14 cellular contexts compared by ENCODE assay signal in the genomic region with DNA sequence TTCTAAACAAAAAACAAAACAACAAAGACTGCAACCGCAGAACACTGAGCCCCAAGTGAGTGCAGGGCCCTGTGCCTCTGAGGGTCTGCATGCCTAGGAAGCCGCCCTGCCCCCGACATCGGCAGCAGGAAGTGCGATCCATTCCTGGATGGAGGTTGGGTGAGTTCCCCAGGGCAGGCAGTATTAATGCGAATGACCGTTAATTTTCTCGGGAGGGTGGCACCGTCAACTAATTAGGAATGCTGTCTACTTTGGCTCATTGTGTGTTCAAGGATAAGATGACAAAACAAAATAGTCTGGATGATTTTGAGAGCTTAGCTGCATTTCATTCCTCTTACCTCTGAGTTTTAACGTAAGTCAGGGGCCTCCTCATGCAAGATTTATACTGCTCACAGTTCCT. TPM values are rescaled to one million over a fixed set of nuclear protein-coding genes. Genes with fewer than 3 reads are reported as not detected.
DNase-seq lines count a peak whose midpoint lies in the region; ATAC-seq and TF ChIP-seq lines count a peak whose summit lies in the region.
"Had no signal": no experiment of that assay in that cellular context is flagged by ENCODE, and none has a peak within 500 bp of the region (broad histone marks: within the 10 kb centered on the region; RNA-seq: fewer than 3 reads in every experiment).

No MANE protein-coding gene starts in this region.

- no peaks in the 10 kb centered on the region for H3K36me3 Mint-ChIP-seq in naive thymus-derived CD4-positive, alpha-beta T cell

- DNase-seq in ACHN (peak; percentile 19), epithelial cell of proximal tubule (ENCODE audit: low read depth) (no peak), midbrain (lab: John Stamatoyannopoulos, UW) (no peak), NCI-H2196 treated with DMSO at 0.1 percent for 48 hours (lab: John Stamatoyannopoulos, UW; ENCODE audit: unreplicated experiment) (no peak)
- no peak for DNase-seq in naive thymus-derived CD4-positive, alpha-beta T cell
- DNase-seq: effector memory CD8-positive, alpha-beta T cell; MM.1S; NCI-H446 had no signal

- no peak for TF ChIP-seq RAD21 in Ishikawa (IDR thresholded peaks at IDR 0.05; ENCODE audit: low read depth)

- H3K4me1 Mint-ChIP-seq in naive thymus-derived CD4-positive, alpha-beta T cell, result peaks cover 4 to 29% (median 20%) of the 10 kb centered on the region in 7 donors

- peak overlapping the region in 6 of 10 donors; percentile 7 to 61 (median 50) for H3K4me3 Mint-ChIP-seq in naive thymus-derived CD4-positive, alpha-beta T cell
- H3K4me3 Mint-ChIP-seq: effector memory CD8-positive, alpha-beta T cell had no signal

- no peak for ATAC-seq in naive thymus-derived CD4-positive, alpha-beta T cell
- no peak for ATAC-seq in HG03025 (IDR thresholded peaks at IDR 0.05; ENCODE audit: low FRiP score, unreplicated experiment)
- ATAC-seq in HG02852 (IDR thresholded peaks at IDR 0.05; ENCODE audit: unreplicated experiment), result no peak
- ATAC-seq: effector memory CD8-positive, alpha-beta T cell had no signal

- no peaks in the 10 kb centered on the region for H3K9me3 ChIP-seq in naive thymus-derived CD4-positive, alpha-beta T cell (ENCODE audit: control insufficient read depth in 2 of 3, low read length in 3 of 3)
- H3K9me3 ChIP-seq: heart right ventricle, tibial nerve had no signal

- peaks cover 0 to 70% (median 13%) of the 10 kb centered on the region in 5 donors for H3K27me3 Mint-ChIP-seq in naive thymus-derived CD4-positive, alpha-beta T cell

- no peaks in the 10 kb centered on the region for H3K27me3 ChIP-seq in naive thymus-derived CD4-positive, alpha-beta T cell (ENCODE audit: control insufficient read depth in 2 of 2, insufficient read depth in 2 of 2, low read length in 2 of 2)

- H3K36me3 ChIP-seq in naive thymus-derived CD4-positive, alpha-beta T cell (ENCODE audit: control insufficient read depth in 2 of 3, insufficient read depth in 3 of 3, low read length in 3 of 3), result no peaks in the 10 kb centered on the region
- H3K36me3 ChIP-seq: heart right ventricle, tibial nerve had no signal

- CTCF ChIA-PET in naive thymus-derived CD4-positive, alpha-beta T cell (lab: Charles Lee), result no interaction called here

- peak overlapping the region; percentile 79 for H3K4me3 ChIP-seq in epithelial cell of proximal tubule (ENCODE audit: low read depth, low read length)
- no peak overlapping the region for H3K4me3 ChIP-seq in naive thymus-derived CD4-positive, alpha-beta T cell (ENCODE audit: low read length)
- H3K4me3 ChIP-seq: heart right ventricle, skin epidermis had no signal

- no peak for TF ChIP-seq CTCF in epithelial cell of proximal tubule (conservative IDR thresholded peaks at IDR 0.05; ENCODE audit: low read depth, low read length)

- intact Hi-C loops in naive thymus-derived CD4-positive, alpha-beta T cell (cut with micrococcal nuclease), result loop anchor here (5.0 to 10.0 kb wide), 2 partner anchors 145 to 217 kb away; partner anchors contain the start of gene SPIN1 (in 1 of the 2)

- peak overlapping the region in 2 of 9 donors; percentile 43 to 55 for H3K27ac Mint-ChIP-seq in naive thymus-derived CD4-positive, alpha-beta T cell

- in situ Hi-C loops in ACHN (cut with HindIII; ENCODE audit: low pct_ligation_motif_present, low pct_unique_long_range_greater_than_20kb, low sequenced_read_pairs), result no loop called here

- no peak overlapping the region for H3K27ac ChIP-seq in naive thymus-derived CD4-positive, alpha-beta T cell (ENCODE audit: low read depth, low read length)
- H3K27ac ChIP-seq: skin epidermis, tibial nerve had no signal

- POLR2A ChIA-PET in naive thymus-derived CD4-positive, alpha-beta T cell (lab: Charles Lee), result no interaction called here

- no peak for TF ChIP-seq EP300 in Ishikawa (IDR thresholded peaks at IDR 0.05; ENCODE audit: borderline replicate concordance)

- H3K9me3 Mint-ChIP-seq in naive thymus-derived CD4-positive, alpha-beta T cell, result peaks cover 0 to 2% (median 0%) of the 10 kb centered on the region in 11 donors
- H3K9me3 Mint-ChIP-seq: effector memory CD8-positive, alpha-beta T cell had no signal

- peaks cover 0 to 12% of the 10 kb centered on the region in 2 donors for H3K4me1 ChIP-seq in naive thymus-derived CD4-positive, alpha-beta T cell (ENCODE audit: control insufficient read depth in 2 of 2, insufficient read depth in 2 of 2, low read length in 2 of 2)

TF ChIP-seq in Ishikawa, 13 proteins besides CTCF, POLR2A, EP300 and RAD21:
- TF ChIP-seq CREB1 (IDR thresholded peaks at IDR 0.05; ENCODE audit: low read depth) (no peak), NFIC (IDR thresholded peaks at IDR 0.05) (no peak), REST (IDR thresholded peaks at IDR 0.05; ENCODE audit: low read depth) (no peak), USF1 (IDR thresholded peaks at IDR 0.05) (no peak), EGR1 (IDR thresholded peaks at IDR 0.05) (no peak), TAF1 (IDR thresholded peaks at IDR 0.05; ENCODE audit: low read depth) (no peak), TCF12 (IDR thresholded peaks at IDR 0.05; ENCODE audit: low read depth) (no peak), TEAD4 (IDR thresholded peaks at IDR 0.05) (peak; percentile 21; the same call in 1 of the 2 replicates), FOXM1 (IDR thresholded peaks at IDR 0.05; ENCODE audit: borderline replicate concordance, low read depth) (no peak), ZBTB7A (IDR thresholded peaks at IDR 0.05; ENCODE audit: low read depth) (0 out of 2 replicates have a peak, but pooled peaks have one; percentile 19), YY1 (IDR thresholded peaks at IDR 0.05; ENCODE audit: low read depth) (no peak), CEBPB (IDR thresholded peaks at IDR 0.05) (no peak)
- TF ChIP-seq, protein P1, sequence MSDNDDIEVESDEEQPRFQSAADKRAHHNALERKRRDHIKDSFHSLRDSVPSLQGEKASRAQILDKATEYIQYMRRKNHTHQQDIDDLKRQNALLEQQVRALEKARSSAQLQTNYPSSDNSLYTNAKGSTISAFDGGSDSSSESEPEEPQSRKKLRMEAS (IDR thresholded peaks at IDR 0.05), result no peak
TF ChIP-seq in Ishikawa: peak in this region for 2.

RNA-seq across cellular contexts. Expression of gene NXNL2, which starts 3.1 kb away (rescaled TPM):
- 3.1 and 6.9 TPM in 2 replicates for total RNA-seq in epithelial cell of proximal tubule
- total RNA-seq in naive thymus-derived CD4-positive, alpha-beta T cell, result not detected
- polyA plus RNA-seq in naive thymus-derived CD4-positive, alpha-beta T cell, result not detected
- total RNA-seq: heart right ventricle had no signal
